ENCODE assay signal across 14 cellular contexts in genomic region chr5:7816535-7816901, GRCh38. TPM values are rescaled to one million over a fixed set of nuclear protein-coding genes. Genes with fewer than 3 reads are reported as not detected.
DNase-seq lines count a peak whose midpoint lies in the region; ATAC-seq and TF ChIP-seq lines count a peak whose summit lies in the region.
"Had no signal": no experiment of that assay in that cellular context is flagged by ENCODE, and none has a peak within 500 bp of the region (broad histone marks: within the 10 kb centered on the region; RNA-seq: fewer than 3 reads in every experiment).

No MANE protein-coding gene starts in this region.

- H3K4me3 ChIP-seq in OCI-LY7 (ENCODE audit: low read depth, low read length, poor library complexity, severe bottlenecking) = no peak overlapping the region
- H3K4me3 ChIP-seq in lower lobe of right lung = no peak overlapping the region
- H3K4me3 ChIP-seq: cardiac muscle cell, esophagus muscularis mucosa, vagina had no signal

- DNase-seq in OCI-LY7 (ENCODE audit: low spot score) (no peak), lower lobe of right lung (no peak), amygdala (lab: John Stamatoyannopoulos, UW) (no peak), kidney tubule cell (ENCODE audit: low spot score) (no peak)
- DNase-seq in activated CD4-positive, alpha-beta T cell treated with anti-CD3 and anti-CD28 coated beads, Interleukin-2, amount 10 ng/mL, durations not matched to agents 7 days and 5 days = no peak
- DNase-seq: NCI-H524 treated with DMSO at 0.1 percent for 48 hours had no signal

- no peak overlapping the region for H3K4me3 Mint-ChIP-seq in activated CD4-positive, alpha-beta T cell treated with anti-CD3 and anti-CD28 coated beads, Interleukin-2, amount 10 ng/mL, durations not matched to agents 7 days and 5 days
- H3K4me3 Mint-ChIP-seq: activated CD4-positive, alpha-beta T cell treated with anti-CD3 and anti-CD28 coated beads, Interleukin-2, amount 10 ng/mL, durations not matched to agents 24 days and 14 days; CD8-positive, alpha-beta memory T cell had no signal

- H3K27me3 ChIP-seq in lower lobe of right lung (ENCODE audit: low read depth) = no peaks in the 10 kb centered on the region
- H3K27me3 ChIP-seq: cardiac muscle cell, esophagus muscularis mucosa, vagina had no signal

- intact Hi-C loops in OCI-LY7 (cut with micrococcal nuclease; ENCODE audit: unreplicated experiment) = no loop called here
- intact Hi-C loops in lower lobe of right lung (cut with DNase I) = no loop called here

- H3K36me3 ChIP-seq in OCI-LY7 (ENCODE audit: insufficient read depth, low read length) (no peaks in the 10 kb centered on the region), lower lobe of right lung (no peaks in the 10 kb centered on the region)
- H3K36me3 ChIP-seq: cardiac muscle cell, vagina had no signal

- no peaks in the 10 kb centered on the region for H4K20me1 ChIP-seq in OCI-LY7 (ENCODE audit: insufficient read depth, low read length)

- H3K27ac ChIP-seq in OCI-LY7 (ENCODE audit: low read depth, low read length, poor library complexity, severe bottlenecking) = no peak overlapping the region
- H3K27ac ChIP-seq in lower lobe of right lung = no peak overlapping the region
- H3K27ac ChIP-seq: cardiac muscle cell, esophagus muscularis mucosa, vagina had no signal

- H3K9me2 ChIP-seq in OCI-LY7 (ENCODE audit: insufficient read depth, low read length) = no peaks in the 10 kb centered on the region

- H3K36me3 Mint-ChIP-seq in activated CD4-positive, alpha-beta T cell treated with anti-CD3 and anti-CD28 coated beads, Interleukin-2, amount 10 ng/mL, durations not matched to agents 7 days and 5 days (ENCODE audit: low read depth) = no peaks in the 10 kb centered on the region
- H3K36me3 Mint-ChIP-seq: CD8-positive, alpha-beta memory T cell had no signal

- no peak overlapping the region for H3K27ac Mint-ChIP-seq in activated CD4-positive, alpha-beta T cell treated with anti-CD3 and anti-CD28 coated beads, Interleukin-2, amount 10 ng/mL, durations not matched to agents 7 days and 5 days
- H3K27ac Mint-ChIP-seq: activated CD4-positive, alpha-beta T cell treated with anti-CD3 and anti-CD28 coated beads, Interleukin-2, amount 10 ng/mL, durations not matched to agents 24 days and 14 days had no signal

- H3K9me3 ChIP-seq in OCI-LY7 (ENCODE audit: low read length) (no peaks in the 10 kb centered on the region), lower lobe of right lung (no peaks in the 10 kb centered on the region)
- H3K9me3 ChIP-seq: esophagus muscularis mucosa, vagina had no signal

- H3K4me2 ChIP-seq in OCI-LY7 (ENCODE audit: low read length) = no peak overlapping the region

- POLR2A ChIA-PET in OCI-LY7 (lab: Charles Lee) = no interaction called here
- POLR2A ChIA-PET in activated CD4-positive, alpha-beta T cell treated with anti-CD3 and anti-CD28 coated beads, Interleukin-2, amount 10 ng/mL, durations not matched to agents 7 days and 5 days (lab: Charles Lee) = no interaction called here

- H3K4me1 ChIP-seq in OCI-LY7 (ENCODE audit: insufficient read depth, low read length, poor library complexity, severe bottlenecking) (no peaks in the 10 kb centered on the region), lower lobe of right lung (peaks cover 6% of the 10 kb centered on the region)
- H3K4me1 ChIP-seq: vagina had no signal

- H3K9me3 Mint-ChIP-seq in activated CD4-positive, alpha-beta T cell treated with anti-CD3 and anti-CD28 coated beads, Interleukin-2, amount 10 ng/mL, durations not matched to agents 7 days and 5 days = no peaks in the 10 kb centered on the region
- H3K9me3 Mint-ChIP-seq: activated CD4-positive, alpha-beta T cell treated with anti-CD3 and anti-CD28 coated beads, Interleukin-2, amount 10 ng/mL, durations not matched to agents 24 days and 14 days had no signal

- no TSS peak for BruUV-seq in OCI-LY7 (replicated peaks; lab: Mats Ljungman, UMichigan)

- peaks cover 17% of the 10 kb centered on the region for H3K27me3 Mint-ChIP-seq in activated CD4-positive, alpha-beta T cell treated with anti-CD3 and anti-CD28 coated beads, Interleukin-2, amount 10 ng/mL, durations not matched to agents 7 days and 5 days

- CTCF ChIA-PET in OCI-LY7 (lab: Charles Lee; ENCODE audit: unreplicated experiment) = interaction anchor here (0.6 kb wide), 1 partner anchor 12 kb away, joined by 4 read pairs; no protein-coding TSS in a partner anchor
- CTCF ChIA-PET in activated CD4-positive, alpha-beta T cell treated with anti-CD3 and anti-CD28 coated beads, Interleukin-2, amount 10 ng/mL, durations not matched to agents 7 days and 5 days (lab: Charles Lee) = interaction anchor here (0.8 to 1.5 kb wide), 3 partner anchors 23 to 33 kb away, joined by 3 read pairs; no protein-coding TSS in a partner anchor

- H2AFZ ChIP-seq in OCI-LY7 (ENCODE audit: low read length) = no peak overlapping the region

- TF ChIP-seq CTCF in OCI-LY7 (conservative IDR thresholded peaks at IDR 0.05; ENCODE audit: low read length) = 0 out of 2 replicates have a peak, but pooled peaks have one; percentile 5
- TF ChIP-seq CTCF in lower lobe of right lung (IDR thresholded peaks at IDR 0.05) = peak; percentile 22

- H3K79me2 ChIP-seq in OCI-LY7 (ENCODE audit: insufficient read depth, low read depth, low read length) = no peaks in the 10 kb centered on the region

- no peaks in the 10 kb centered on the region for H3K4me1 Mint-ChIP-seq in activated CD4-positive, alpha-beta T cell treated with anti-CD3 and anti-CD28 coated beads, Interleukin-2, amount 10 ng/mL, durations not matched to agents 7 days and 5 days

- ATAC-seq in GM19023 (IDR thresholded peaks at IDR 0.05; ENCODE audit: unreplicated experiment) (peak; percentile 9), HG02798 (IDR thresholded peaks at IDR 0.05; ENCODE audit: poor library complexity, unreplicated experiment) (peak; percentile 12), lower lobe of right lung (peak in 1 of 2 donors; percentile 7), GM21423 (IDR thresholded peaks at IDR 0.05; ENCODE audit: unreplicated experiment) (no peak)

RNA-seq across cellular contexts. Expression of gene CFAP90, which starts 34.4 kb away (rescaled TPM):
- total RNA-seq in OCI-LY7 (2014; rRNA removed; shearing (Covaris generic)) = not detected in 2 replicates
- total RNA-seq in OCI-LY7 (2022) = not detected in 2 replicates
- total RNA-seq in lower lobe of right lung = 10.7 TPM
- total RNA-seq in activated CD4-positive, alpha-beta T cell treated with anti-CD3 and anti-CD28 coated beads, Interleukin-2, amount 10 ng/mL, durations not matched to agents 7 days and 5 days = not detected
- total RNA-seq: activated CD4-positive, alpha-beta T cell treated with anti-CD3 and anti-CD28 coated beads, Interleukin-2, amount 10 ng/mL, durations not matched to agents 24 days and 14 days; cardiac muscle cell; CD8-positive, alpha-beta memory T cell had no signal

RNA-seq across cellular contexts. Expression of gene FASTKD3, which starts 52.3 kb away (rescaled TPM):
- 12.9 and 14.7 TPM in 2 replicates for total RNA-seq in OCI-LY7 (2014; rRNA removed; shearing (Covaris generic))
- total RNA-seq in OCI-LY7 (2022) (15.1 and 16.4 TPM in 2 replicates), lower lobe of right lung (9.4 TPM)
- total RNA-seq in activated CD4-positive, alpha-beta T cell treated with anti-CD3 and anti-CD28 coated beads, Interleukin-2, amount 10 ng/mL, durations not matched to agents 7 days and 5 days = 10 to 100 TPM; 11.4 to 14.7 TPM

RNA-seq across cellular contexts. Expression of gene MTRR, which starts 52.4 kb away (rescaled TPM):
- total RNA-seq in OCI-LY7 (2014; rRNA removed; shearing (Covaris generic)) = 51.9 and 68.1 TPM in 2 replicates
- total RNA-seq in OCI-LY7 (2022) = 67.1 and 72.6 TPM in 2 replicates
- total RNA-seq in lower lobe of right lung = 92.9 TPM
- total RNA-seq in activated CD4-positive, alpha-beta T cell treated with anti-CD3 and anti-CD28 coated beads, Interleukin-2, amount 10 ng/mL, durations not matched to agents 7 days and 5 days = 10 to 100 TPM; 53.5 to 56.5 TPM

Comparison
In these comparisons a context has a peak if more than half of its experiments do, and no peak if none do; other contexts are left out.
1. RNA of gene CFAP90, which starts 34.4 kb away (total RNA-seq): 10.7 TPM in lower lobe of right lung (single experiment); not detected in activated CD4-positive, alpha-beta T cell treated with anti-CD3 and anti-CD28 coated beads, Interleukin-2, amount 10 ng/mL, durations not matched to agents 7 days and 5 days and not detected in OCI-LY7; every median in the first group is over 10 times any median in the second.